ENCODE assay signal across 1 cellular context in the genomic region with DNA sequence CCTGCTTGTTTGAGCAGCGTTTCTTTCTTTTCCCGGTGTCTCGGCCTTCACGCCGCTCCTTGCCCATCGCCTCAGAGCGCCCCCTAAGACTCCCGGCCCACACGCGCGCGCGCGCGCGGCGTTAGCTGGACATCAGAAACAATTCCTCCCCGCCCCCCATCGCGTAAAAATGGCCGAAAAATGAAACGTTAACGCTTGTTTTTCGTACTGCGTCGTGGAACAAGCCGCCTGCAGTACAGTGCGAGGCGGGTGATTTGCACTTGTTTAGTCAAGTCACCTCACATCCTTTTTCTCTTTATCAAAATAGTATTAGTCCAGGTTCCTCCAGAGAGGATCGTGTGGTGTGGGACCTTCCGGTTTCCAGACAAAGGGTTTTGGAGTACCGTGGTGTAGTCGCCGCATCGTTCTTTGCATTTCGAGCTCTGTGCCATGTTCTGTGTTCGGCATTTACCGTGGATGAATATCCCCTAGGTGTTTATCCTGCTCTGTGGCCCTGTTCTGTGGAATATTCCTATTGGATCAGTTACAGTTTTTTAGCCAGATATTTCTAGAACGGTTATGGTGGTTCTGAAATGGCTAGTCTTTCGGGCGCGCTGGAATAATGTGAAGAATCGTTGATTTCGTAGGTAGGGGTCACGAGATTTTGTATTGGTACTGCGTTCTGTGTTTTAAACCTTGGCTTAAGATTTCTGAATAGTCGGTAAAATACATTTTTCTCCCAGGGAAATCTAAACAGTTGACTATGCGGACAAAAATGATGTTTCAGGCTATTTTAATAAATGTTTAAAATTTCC.
TF ChIP-seq lines count a peak whose summit lies in the region.

No MANE protein-coding gene starts in this region.

TF ChIP-seq in HepG2, 621 proteins besides CTCF, POLR2A, EP300 and RAD21 (continued from another document and continues in another):
- no peak for TF ChIP-seq SNRNP70 (IDR thresholded peaks at IDR 0.05; ENCODE audit: low read depth, low read length)
- no peak for TF ChIP-seq TCF12 (IDR thresholded peaks at IDR 0.05)
- no peak for TF ChIP-seq TCF12 (CRISPR knock-in tag; IDR thresholded peaks at IDR 0.05)
- no peak for TF ChIP-seq ZNF75D (CRISPR knock-in tag; IDR thresholded peaks at IDR 0.05; ENCODE audit: borderline replicate concordance)
- TF ChIP-seq STAT5B (CRISPR knock-in tag; IDR thresholded peaks at IDR 0.05): no peak
- no peak for TF ChIP-seq NRL (CRISPR knock-in tag; IDR thresholded peaks at IDR 0.05; ENCODE audit: borderline replicate concordance)
- TF ChIP-seq, protein P1, sequence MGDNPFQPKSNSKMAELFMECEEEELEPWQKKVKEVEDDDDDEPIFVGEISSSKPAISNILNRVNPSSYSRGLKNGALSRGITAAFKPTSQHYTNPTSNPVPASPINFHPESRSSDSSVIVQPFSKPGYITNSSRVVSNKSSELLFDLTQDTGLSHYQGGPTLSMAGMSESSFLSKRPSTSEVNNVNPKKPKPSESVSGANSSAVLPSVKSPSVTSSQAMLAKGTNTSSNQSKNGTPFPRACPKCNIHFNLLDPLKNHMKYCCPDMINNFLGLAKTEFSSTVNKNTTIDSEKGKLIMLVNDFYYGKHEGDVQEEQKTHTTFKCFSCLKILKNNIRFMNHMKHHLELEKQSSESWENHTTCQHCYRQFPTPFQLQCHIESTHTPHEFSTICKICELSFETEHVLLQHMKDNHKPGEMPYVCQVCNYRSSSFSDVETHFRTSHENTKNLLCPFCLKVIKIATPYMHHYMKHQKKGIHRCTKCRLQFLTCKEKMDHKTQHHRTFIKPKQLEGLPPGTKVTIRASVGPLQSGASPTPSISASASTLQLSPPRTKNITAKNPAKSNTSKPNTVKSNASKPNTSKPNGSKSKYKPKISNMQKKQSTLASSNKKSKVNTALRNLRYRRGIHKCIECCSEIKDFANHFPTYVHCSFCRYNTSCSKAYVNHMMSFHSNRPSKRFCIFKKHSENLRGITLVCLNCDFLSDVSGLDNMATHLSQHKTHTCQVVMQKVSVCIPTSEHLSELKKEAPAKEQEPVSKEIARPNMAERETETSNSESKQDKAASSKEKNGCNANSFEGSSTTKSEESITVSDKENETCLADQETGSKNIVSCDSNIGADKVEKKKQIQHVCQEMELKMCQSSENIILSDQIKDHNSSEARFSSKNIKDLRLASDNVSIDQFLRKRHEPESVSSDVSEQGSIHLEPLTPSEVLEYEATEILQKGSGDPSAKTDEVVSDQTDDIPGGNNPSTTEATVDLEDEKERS (CRISPR knock-in tag; IDR thresholded peaks at IDR 0.05): peak; percentile 33; the same call in 1 of the 2 replicates
- TF ChIP-seq ZNF558 (CRISPR knock-in tag; IDR thresholded peaks at IDR 0.05; ENCODE audit: borderline replicate concordance): peak; percentile 56; the same call in 1 of the 2 replicates
- TF ChIP-seq, protein P2, sequence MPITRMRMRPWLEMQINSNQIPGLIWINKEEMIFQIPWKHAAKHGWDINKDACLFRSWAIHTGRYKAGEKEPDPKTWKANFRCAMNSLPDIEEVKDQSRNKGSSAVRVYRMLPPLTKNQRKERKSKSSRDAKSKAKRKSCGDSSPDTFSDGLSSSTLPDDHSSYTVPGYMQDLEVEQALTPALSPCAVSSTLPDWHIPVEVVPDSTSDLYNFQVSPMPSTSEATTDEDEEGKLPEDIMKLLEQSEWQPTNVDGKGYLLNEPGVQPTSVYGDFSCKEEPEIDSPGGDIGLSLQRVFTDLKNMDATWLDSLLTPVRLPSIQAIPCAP (CRISPR knock-in tag; IDR thresholded peaks at IDR 0.05; ENCODE audit: low read depth): no peak
- TF ChIP-seq KLF6 (CRISPR knock-in tag; IDR thresholded peaks at IDR 0.05): no peak
- TF ChIP-seq RFX3 (CRISPR knock-in tag; IDR thresholded peaks at IDR 0.05): no peak
- TF ChIP-seq, protein P3, sequence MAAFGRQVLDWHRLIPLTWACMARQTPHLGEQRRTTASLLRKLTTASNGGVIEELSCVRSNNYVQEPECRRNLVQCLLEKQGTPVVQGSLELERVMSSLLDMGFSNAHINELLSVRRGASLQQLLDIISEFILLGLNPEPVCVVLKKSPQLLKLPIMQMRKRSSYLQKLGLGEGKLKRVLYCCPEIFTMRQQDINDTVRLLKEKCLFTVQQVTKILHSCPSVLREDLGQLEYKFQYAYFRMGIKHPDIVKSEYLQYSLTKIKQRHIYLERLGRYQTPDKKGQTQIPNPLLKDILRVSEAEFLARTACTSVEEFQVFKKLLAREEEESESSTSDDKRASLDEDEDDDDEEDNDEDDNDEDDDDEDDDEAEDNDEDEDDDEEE (CRISPR knock-in tag; IDR thresholded peaks at IDR 0.05): no peak
- TF ChIP-seq SETDB1 (CRISPR knock-in tag; IDR thresholded peaks at IDR 0.05; ENCODE audit: borderline replicate concordance): no peak
- no peak for TF ChIP-seq FOXP1 (IDR thresholded peaks at IDR 0.05)
- TF ChIP-seq FOXP1 (CRISPR knock-in tag; IDR thresholded peaks at IDR 0.05): no peak
- TF ChIP-seq ZNF552 (CRISPR knock-in tag; IDR thresholded peaks at IDR 0.05; ENCODE audit: borderline replicate concordance): no peak
- TF ChIP-seq ZNF24 (IDR thresholded peaks at IDR 0.05): no peak
- TF ChIP-seq, protein P4, sequence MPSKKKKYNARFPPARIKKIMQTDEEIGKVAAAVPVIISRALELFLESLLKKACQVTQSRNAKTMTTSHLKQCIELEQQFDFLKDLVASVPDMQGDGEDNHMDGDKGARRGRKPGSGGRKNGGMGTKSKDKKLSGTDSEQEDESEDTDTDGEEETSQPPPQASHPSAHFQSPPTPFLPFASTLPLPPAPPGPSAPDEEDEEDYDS (CRISPR knock-in tag; IDR thresholded peaks at IDR 0.05): no peak
- no peak for TF ChIP-seq MBNL3 (CRISPR knock-in tag; conservative IDR thresholded peaks at IDR 0.05)
- no peak for TF ChIP-seq ZNF83 (CRISPR knock-in tag; IDR thresholded peaks at IDR 0.05; ENCODE audit: borderline replicate concordance)
- TF ChIP-seq, protein P5, sequence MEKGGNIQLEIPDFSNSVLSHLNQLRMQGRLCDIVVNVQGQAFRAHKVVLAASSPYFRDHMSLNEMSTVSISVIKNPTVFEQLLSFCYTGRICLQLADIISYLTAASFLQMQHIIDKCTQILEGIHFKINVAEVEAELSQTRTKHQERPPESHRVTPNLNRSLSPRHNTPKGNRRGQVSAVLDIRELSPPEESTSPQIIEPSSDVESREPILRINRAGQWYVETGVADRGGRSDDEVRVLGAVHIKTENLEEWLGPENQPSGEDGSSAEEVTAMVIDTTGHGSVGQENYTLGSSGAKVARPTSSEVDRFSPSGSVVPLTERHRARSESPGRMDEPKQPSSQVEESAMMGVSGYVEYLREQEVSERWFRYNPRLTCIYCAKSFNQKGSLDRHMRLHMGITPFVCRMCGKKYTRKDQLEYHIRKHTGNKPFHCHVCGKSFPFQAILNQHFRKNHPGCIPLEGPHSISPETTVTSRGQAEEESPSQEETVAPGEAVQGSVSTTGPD (CRISPR knock-in tag; IDR thresholded peaks at IDR 0.05): no peak
- TF ChIP-seq TMF1 (CRISPR knock-in tag; IDR thresholded peaks at IDR 0.05; ENCODE audit: low read depth): no peak
- no peak for TF ChIP-seq CC2D1A (CRISPR knock-in tag; IDR thresholded peaks at IDR 0.05)
- no peak for TF ChIP-seq ZNF547 (CRISPR knock-in tag; IDR thresholded peaks at IDR 0.05)
- no peak for TF ChIP-seq GZF1 (CRISPR knock-in tag; IDR thresholded peaks at IDR 0.05)
- TF ChIP-seq, protein P6, sequence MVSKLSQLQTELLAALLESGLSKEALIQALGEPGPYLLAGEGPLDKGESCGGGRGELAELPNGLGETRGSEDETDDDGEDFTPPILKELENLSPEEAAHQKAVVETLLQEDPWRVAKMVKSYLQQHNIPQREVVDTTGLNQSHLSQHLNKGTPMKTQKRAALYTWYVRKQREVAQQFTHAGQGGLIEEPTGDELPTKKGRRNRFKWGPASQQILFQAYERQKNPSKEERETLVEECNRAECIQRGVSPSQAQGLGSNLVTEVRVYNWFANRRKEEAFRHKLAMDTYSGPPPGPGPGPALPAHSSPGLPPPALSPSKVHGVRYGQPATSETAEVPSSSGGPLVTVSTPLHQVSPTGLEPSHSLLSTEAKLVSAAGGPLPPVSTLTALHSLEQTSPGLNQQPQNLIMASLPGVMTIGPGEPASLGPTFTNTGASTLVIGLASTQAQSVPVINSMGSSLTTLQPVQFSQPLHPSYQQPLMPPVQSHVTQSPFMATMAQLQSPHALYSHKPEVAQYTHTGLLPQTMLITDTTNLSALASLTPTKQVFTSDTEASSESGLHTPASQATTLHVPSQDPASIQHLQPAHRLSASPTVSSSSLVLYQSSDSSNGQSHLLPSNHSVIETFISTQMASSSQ (IDR thresholded peaks at IDR 0.05; ENCODE audit: low read depth): no peak
- TF ChIP-seq, protein P6 (CRISPR knock-in tag; IDR thresholded peaks at IDR 0.05; ENCODE audit: borderline replicate concordance): no peak
- TF ChIP-seq FOXA3 (CRISPR knock-in tag; IDR thresholded peaks at IDR 0.05): no peak
- TF ChIP-seq ZMYM3 (CRISPR knock-in tag; IDR thresholded peaks at IDR 0.05): no peak
- no peak for TF ChIP-seq ZNF703 (CRISPR knock-in tag; IDR thresholded peaks at IDR 0.05; ENCODE audit: borderline replicate concordance)
- TF ChIP-seq, protein P7, sequence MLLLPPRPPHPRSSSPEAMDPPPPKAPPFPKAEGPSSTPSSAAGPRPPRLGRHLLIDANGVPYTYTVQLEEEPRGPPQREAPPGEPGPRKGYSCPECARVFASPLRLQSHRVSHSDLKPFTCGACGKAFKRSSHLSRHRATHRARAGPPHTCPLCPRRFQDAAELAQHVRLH (CRISPR knock-in tag; IDR thresholded peaks at IDR 0.05; ENCODE audit: borderline replicate concordance, low read depth): peak; percentile 51; the same call in 1 of the 2 replicates
- TF ChIP-seq, protein P8, sequence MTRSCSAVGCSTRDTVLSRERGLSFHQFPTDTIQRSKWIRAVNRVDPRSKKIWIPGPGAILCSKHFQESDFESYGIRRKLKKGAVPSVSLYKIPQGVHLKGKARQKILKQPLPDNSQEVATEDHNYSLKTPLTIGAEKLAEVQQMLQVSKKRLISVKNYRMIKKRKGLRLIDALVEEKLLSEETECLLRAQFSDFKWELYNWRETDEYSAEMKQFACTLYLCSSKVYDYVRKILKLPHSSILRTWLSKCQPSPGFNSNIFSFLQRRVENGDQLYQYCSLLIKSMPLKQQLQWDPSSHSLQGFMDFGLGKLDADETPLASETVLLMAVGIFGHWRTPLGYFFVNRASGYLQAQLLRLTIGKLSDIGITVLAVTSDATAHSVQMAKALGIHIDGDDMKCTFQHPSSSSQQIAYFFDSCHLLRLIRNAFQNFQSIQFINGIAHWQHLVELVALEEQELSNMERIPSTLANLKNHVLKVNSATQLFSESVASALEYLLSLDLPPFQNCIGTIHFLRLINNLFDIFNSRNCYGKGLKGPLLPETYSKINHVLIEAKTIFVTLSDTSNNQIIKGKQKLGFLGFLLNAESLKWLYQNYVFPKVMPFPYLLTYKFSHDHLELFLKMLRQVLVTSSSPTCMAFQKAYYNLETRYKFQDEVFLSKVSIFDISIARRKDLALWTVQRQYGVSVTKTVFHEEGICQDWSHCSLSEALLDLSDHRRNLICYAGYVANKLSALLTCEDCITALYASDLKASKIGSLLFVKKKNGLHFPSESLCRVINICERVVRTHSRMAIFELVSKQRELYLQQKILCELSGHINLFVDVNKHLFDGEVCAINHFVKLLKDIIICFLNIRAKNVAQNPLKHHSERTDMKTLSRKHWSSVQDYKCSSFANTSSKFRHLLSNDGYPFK (CRISPR knock-in tag; IDR thresholded peaks at IDR 0.05; ENCODE audit: borderline replicate concordance): no peak
- no peak for TF ChIP-seq ZNF816 (CRISPR knock-in tag; IDR thresholded peaks at IDR 0.05; ENCODE audit: borderline replicate concordance)
- TF ChIP-seq, protein P9, sequence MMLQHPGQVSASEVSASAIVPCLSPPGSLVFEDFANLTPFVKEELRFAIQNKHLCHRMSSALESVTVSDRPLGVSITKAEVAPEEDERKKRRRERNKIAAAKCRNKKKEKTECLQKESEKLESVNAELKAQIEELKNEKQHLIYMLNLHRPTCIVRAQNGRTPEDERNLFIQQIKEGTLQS (CRISPR knock-in tag; IDR thresholded peaks at IDR 0.05): no peak
- no peak for TF ChIP-seq HOXA7 (CRISPR knock-in tag; IDR thresholded peaks at IDR 0.05)
- TF ChIP-seq ZNF670 (CRISPR knock-in tag; IDR thresholded peaks at IDR 0.05; ENCODE audit: borderline replicate concordance): no peak
- TF ChIP-seq ZFAT (CRISPR knock-in tag; conservative IDR thresholded peaks at IDR 0.05): no peak
- TF ChIP-seq, protein P10, sequence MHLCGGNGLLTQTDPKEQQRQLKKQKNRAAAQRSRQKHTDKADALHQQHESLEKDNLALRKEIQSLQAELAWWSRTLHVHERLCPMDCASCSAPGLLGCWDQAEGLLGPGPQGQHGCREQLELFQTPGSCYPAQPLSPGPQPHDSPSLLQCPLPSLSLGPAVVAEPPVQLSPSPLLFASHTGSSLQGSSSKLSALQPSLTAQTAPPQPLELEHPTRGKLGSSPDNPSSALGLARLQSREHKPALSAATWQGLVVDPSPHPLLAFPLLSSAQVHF (CRISPR knock-in tag; IDR thresholded peaks at IDR 0.05): no peak
- no peak for TF ChIP-seq ZNF263 (CRISPR knock-in tag; IDR thresholded peaks at IDR 0.05)
- peak; percentile 47; the same call in 1 of the 2 replicates for TF ChIP-seq ZFY (CRISPR knock-in tag; IDR thresholded peaks at IDR 0.05)
- no peak for TF ChIP-seq DNMT3B (CRISPR knock-in tag; conservative IDR thresholded peaks at IDR 0.05)
- TF ChIP-seq ZNF572 (CRISPR knock-in tag; IDR thresholded peaks at IDR 0.05): no peak
- no peak for TF ChIP-seq AHR (CRISPR knock-in tag; IDR thresholded peaks at IDR 0.05)
- no peak for TF ChIP-seq ZZZ3 (CRISPR knock-in tag; IDR thresholded peaks at IDR 0.05; ENCODE audit: borderline replicate concordance)
- TF ChIP-seq NONO (IDR thresholded peaks at IDR 0.05): no peak
- peak; percentile 4; the same call in 1 of the 2 replicates for TF ChIP-seq NONO (CRISPR knock-in tag; conservative IDR thresholded peaks at IDR 0.05)
- TF ChIP-seq, protein P11, sequence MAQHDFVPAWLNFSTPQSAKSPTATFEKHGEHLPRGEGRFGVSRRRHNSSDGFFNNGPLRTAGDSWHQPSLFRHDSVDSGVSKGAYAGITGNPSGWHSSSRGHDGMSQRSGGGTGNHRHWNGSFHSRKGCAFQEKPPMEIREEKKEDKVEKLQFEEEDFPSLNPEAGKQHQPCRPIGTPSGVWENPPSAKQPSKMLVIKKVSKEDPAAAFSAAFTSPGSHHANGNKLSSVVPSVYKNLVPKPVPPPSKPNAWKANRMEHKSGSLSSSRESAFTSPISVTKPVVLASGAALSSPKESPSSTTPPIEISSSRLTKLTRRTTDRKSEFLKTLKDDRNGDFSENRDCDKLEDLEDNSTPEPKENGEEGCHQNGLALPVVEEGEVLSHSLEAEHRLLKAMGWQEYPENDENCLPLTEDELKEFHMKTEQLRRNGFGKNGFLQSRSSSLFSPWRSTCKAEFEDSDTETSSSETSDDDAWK (CRISPR knock-in tag; IDR thresholded peaks at IDR 0.05): no peak
